28 cellular contexts compared by ENCODE assay signal in the genomic region with DNA sequence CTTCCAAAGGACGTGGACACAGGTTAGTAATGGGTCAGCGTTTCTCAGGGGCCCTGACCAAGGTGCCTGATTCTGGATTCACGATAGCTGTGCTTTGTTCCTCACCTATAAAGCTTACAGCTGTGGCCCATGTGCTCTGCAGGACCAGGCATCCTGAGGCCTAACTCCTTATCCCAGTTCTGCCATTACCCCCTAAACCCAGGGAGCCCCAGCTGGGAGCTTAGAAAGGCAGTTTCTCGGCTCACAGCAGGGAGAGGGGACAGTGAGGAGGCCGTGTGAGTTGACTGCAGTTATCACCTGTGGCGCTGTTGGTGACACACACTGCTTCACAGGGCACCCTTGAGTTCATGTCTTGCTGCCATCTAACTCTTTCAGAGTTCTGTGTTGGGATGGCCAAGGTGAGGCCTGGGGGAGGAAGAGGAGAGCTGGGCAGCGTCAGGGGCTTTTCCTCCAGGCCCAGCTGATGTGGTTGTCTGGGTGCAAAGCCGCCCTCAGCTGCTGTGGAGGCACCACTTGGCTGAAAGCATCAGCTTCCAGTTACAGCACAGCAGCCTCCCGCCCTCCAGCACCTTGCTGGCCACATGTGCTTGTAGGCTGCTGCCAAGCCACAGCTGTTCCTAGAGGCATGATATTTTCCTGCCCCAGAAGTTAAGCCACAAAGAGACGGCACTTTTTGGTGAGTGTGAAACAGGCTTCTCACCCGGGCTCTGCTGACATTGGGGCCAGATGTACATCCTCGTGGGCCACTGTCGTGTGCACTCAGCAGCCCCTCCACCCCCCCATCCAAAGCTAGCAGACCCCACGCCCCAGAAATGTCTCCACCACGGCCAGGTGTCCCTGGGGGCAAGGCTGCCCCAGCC.
DNase-seq lines count a peak whose midpoint lies in the region; ATAC-seq and TF ChIP-seq lines count a peak whose summit lies in the region.
"Had no signal": no experiment of that assay in that cellular context is flagged by ENCODE, and none has a peak within 500 bp of the region (broad histone marks: within the 10 kb centered on the region; RNA-seq: fewer than 3 reads in every experiment).

No MANE protein-coding gene starts in this region.

- H4K20me1 ChIP-seq in KMS-11 (ENCODE audit: insufficient read depth): no peaks in the 10 kb centered on the region

- H3K4me1 ChIP-seq in KMS-11 (ENCODE audit: low read depth, poor library complexity, severe bottlenecking) (peaks cover 47% of the 10 kb centered on the region), upper lobe of left lung (peaks cover 0 to 6% (median 5%) of the 10 kb centered on the region in 4 donors)
- H3K4me1 ChIP-seq: psoas muscle had no signal

- H3K36me3 ChIP-seq in KMS-11 (ENCODE audit: insufficient read depth) (no peaks in the 10 kb centered on the region), upper lobe of left lung (peaks cover 0 to 65% (median 45%) of the 10 kb centered on the region in 4 donors)

- peak overlapping the region; percentile 13; the same call in 1 of the 2 replicates for H3K4me2 ChIP-seq in KMS-11
- H3K4me2 ChIP-seq: GM23338 had no signal

- DNase-seq in activated effector memory CD4-positive, alpha-beta T cell treated with anti-CD3 and anti-CD28 coated beads, Interleukin-2, amount 50 U/mL, for 16 hours: peak; percentile 50
- DNase-seq in activated effector memory CD4-positive, alpha-beta T cell treated with Interleukin-2 at 50 U/mL for 16 hours: no peak
- DNase-seq in foreskin fibroblast: peak; percentile 13 to 60
- DNase-seq in skeletal muscle cell (ENCODE audit: low read depth): peak; percentile 15
- DNase-seq in upper lobe of left lung: no peak
- DNase-seq in NCI-H1092 treated with DMSO at 0.1 percent for 48 hours (lab: John Stamatoyannopoulos, UW): no peak
- DNase-seq: activated CD8-positive, alpha-beta T cell treated with anti-CD3 and anti-CD28 coated beads, Interleukin-2, amount 10 ng/mL, durations not matched to agents 7 days and 5 days; activated gamma-delta T cell; activated naive CD8-positive, alpha-beta T cell treated with anti-CD3 and anti-CD28 coated beads for 36 hours; AML-193; aorta; CD8-positive, alpha-beta memory T cell; effector CD8-positive, alpha-beta T cell; EL; KG1; left ventricle myocardium inferior; MM.1S; NCI-H1417 treated with DMSO at 0.1 percent for 48 hours; NCI-H226; NCI-H69; nucleus accumbens; psoas muscle; SHP77 treated with DMSO at 0.1 percent for 48 hours; stimulated activated naive CD4-positive, alpha-beta T cell had no signal

- H3K27me3 ChIP-seq in KMS-11 (ENCODE audit: insufficient read depth, low read depth) (no peaks in the 10 kb centered on the region), upper lobe of left lung (no peaks in the 10 kb centered on the region)

- no peak for TF ChIP-seq POLR2A in upper lobe of left lung (IDR thresholded peaks at IDR 0.05)

- H3K27ac ChIP-seq in KMS-11 (peak overlapping the region; percentile 62), upper lobe of left lung (no peak overlapping the region)
- H3K27ac ChIP-seq: epithelial cell of prostate, left ventricle myocardium inferior, psoas muscle had no signal

- no peaks in the 10 kb centered on the region for H3K79me2 ChIP-seq in KMS-11 (ENCODE audit: insufficient read depth, low read depth)

- H3K9me3 ChIP-seq in upper lobe of left lung: no peaks in the 10 kb centered on the region
- H3K9me3 ChIP-seq: left ventricle myocardium inferior, psoas muscle had no signal

- H2AFZ ChIP-seq in KMS-11 (ENCODE audit: low read depth): no peak overlapping the region
- H2AFZ ChIP-seq: GM23338 had no signal

- no peak overlapping the region for H3K9ac ChIP-seq in KMS-11

- H3K4me3 ChIP-seq in KMS-11 (IDR thresholded peaks at IDR 0.05; ENCODE audit: insufficient read depth, low read depth, low read length): no peak overlapping the region
- no peak overlapping the region for H3K4me3 ChIP-seq in foreskin fibroblast (ENCODE audit: low read depth in 1 of 2, low read length in 2 of 2)
- no peak overlapping the region for H3K4me3 ChIP-seq in skeletal muscle cell (ENCODE audit: low read depth, low read length)
- no peak overlapping the region for H3K4me3 ChIP-seq in upper lobe of left lung
- H3K4me3 ChIP-seq: GM23338, left ventricle myocardium inferior, psoas muscle had no signal

- TF ChIP-seq CTCF in KMS-11 (conservative IDR thresholded peaks at IDR 0.05; ENCODE audit: low read depth, low read length): no peak
- TF ChIP-seq CTCF in foreskin fibroblast (IDR thresholded peaks at IDR 0.05; ENCODE audit: low read depth, low read length): no peak
- no peak for TF ChIP-seq CTCF in upper lobe of left lung (IDR thresholded peaks at IDR 0.05)

- ATAC-seq in upper lobe of left lung (ENCODE audit: low FRiP score in 2 of 2): no peak
- ATAC-seq in HG03025 (IDR thresholded peaks at IDR 0.05; ENCODE audit: low FRiP score, unreplicated experiment): no peak
- ATAC-seq: activated CD8-positive, alpha-beta T cell treated with anti-CD3 and anti-CD28 coated beads, Interleukin-2, amount 10 ng/mL, durations not matched to agents 7 days and 5 days; GM23338; psoas muscle had no signal

- WGBS in upper lobe of left lung, 2 donors: 75 to 100% methylated on average over 2 to 15 of the region's 15 CpGs

- no peak for TF ChIP-seq EP300 in upper lobe of left lung (IDR thresholded peaks at IDR 0.05)

Comparison
In these comparisons a context has a peak if more than half of its experiments do, and no peak if none do; other contexts are left out.
1. DNase-seq: peak in activated effector memory CD4-positive, alpha-beta T cell treated with anti-CD3 and anti-CD28 coated beads, Interleukin-2, amount 50 U/mL, for 16 hours (single experiment), foreskin fibroblast (2 of 2) and skeletal muscle cell (single experiment); none in activated effector memory CD4-positive, alpha-beta T cell treated with Interleukin-2 at 50 U/mL for 16 hours (single experiment), upper lobe of left lung (0 of 2) and NCI-H1092 treated with DMSO at 0.1 percent for 48 hours (single experiment).